23 cellular contexts compared by ENCODE assay signal in genomic region chr4:127421418-127421817, GRCh38.
"Had no signal": no experiment of that assay in that cellular context is flagged by ENCODE, and none has a peak within 500 bp of the region (broad histone marks: within the 10 kb centered on the region; RNA-seq: fewer than 3 reads in every experiment).

No MANE protein-coding gene starts in this region.

- H3K4me3 ChIP-seq: colonic mucosa, gastrocnemius medialis, heart left ventricle, hepatocyte, lung, mucosa of descending colon, neural progenitor cell, prostate gland, right atrium auricular region, skin epidermis, spleen, transverse colon, upper lobe of right lung, uterus had no signal

- DNase-seq: colonic mucosa; effector CD8-positive, alpha-beta T cell; endodermal cell; foreskin fibroblast; gastrocnemius medialis; heart left ventricle; kidney; mucosa of descending colon; naive B cell; spleen; stimulated activated naive B cell treated with anti-CD40 and anti-IgM and Interleukin-4, amounts not matched to agents 10 μg/mL and 1 μg/mL and 100 μg/mL, for 72 hours; transverse colon; upper lobe of right lung; uterus had no signal

- ATAC-seq: esophagus mucosa; heart left ventricle; left lobe of liver; mucosa of descending colon; natural killer cell treated with Interleukin-12 subunit alpha and Interleukin-12 subunit beta and Interleukin-15 and Interleukin-18, amount 100 ng/mL, for 72 hours; stimulated activated naive B cell treated with anti-CD40 and anti-IgM and Interleukin-4, amounts not matched to agents 10 μg/mL and 1 μg/mL and 100 μg/mL, for 72 hours; upper lobe of right lung had no signal
